13 cellular contexts compared by ENCODE assay signal in genomic region chr13:73288596-73288995, GRCh38.
"Had no signal": no experiment of that assay in that cellular context is flagged by ENCODE, and none has a peak within 500 bp of the region (broad histone marks: within the 10 kb centered on the region; RNA-seq: fewer than 3 reads in every experiment).

No MANE protein-coding gene starts in this region.

- H3K4me3 ChIP-seq: dorsolateral prefrontal cortex, gastrocnemius medialis, heart right ventricle, left lung, upper lobe of left lung had no signal

- H3K4me1 ChIP-seq: gastrocnemius medialis, heart right ventricle, left lung, upper lobe of left lung had no signal

- DNase-seq: activated CD8-positive, alpha-beta memory T cell treated with anti-CD3 and anti-CD28 coated beads, Interleukin-2, amount 50 U/mL, for 4 hours; activated CD8-positive, alpha-beta T cell treated with anti-CD3 and anti-CD28 coated beads for 36 hours; activated naive CD8-positive, alpha-beta T cell treated with anti-CD3 and anti-CD28 coated beads, Interleukin-2, amount 10 ng/mL, durations not matched to agents 7 days and 5 days; anterior cingulate cortex; dorsolateral prefrontal cortex; gastrocnemius medialis; heart right ventricle; left lung; stimulated activated CD4-positive, alpha-beta T cell treated with anti-CD3 and anti-CD28 coated beads, Interleukin-12 subunit alpha, Interleukin-12 subunit beta, amount 100 ng/mL, for 4 hours; stimulated activated naive CD4-positive, alpha-beta T cell treated with Interleukin-2 at 50 U/mL for 16 hours; T-helper 17 cell; upper lobe of left lung had no signal

- ATAC-seq: activated CD8-positive, alpha-beta T cell treated with anti-CD3 and anti-CD28 coated beads for 36 hours; gastrocnemius medialis; heart right ventricle; left lung; T-helper 17 cell had no signal

- H3K27me3 ChIP-seq: gastrocnemius medialis, heart right ventricle, left lung, upper lobe of left lung had no signal

- H3K9me3 ChIP-seq: gastrocnemius medialis, heart right ventricle, left lung, upper lobe of left lung had no signal

- H3K36me3 ChIP-seq: gastrocnemius medialis, heart right ventricle, left lung, upper lobe of left lung had no signal

- H3K27ac ChIP-seq: dorsolateral prefrontal cortex, gastrocnemius medialis, heart right ventricle, left lung, upper lobe of left lung had no signal

- FAIRE-seq: islet of Langerhans had no signal
